27 cellular contexts compared by ENCODE assay signal in genomic region chr7:139571190-139571589, GRCh38. TPM values are rescaled to one million over a fixed set of nuclear protein-coding genes. Genes with fewer than 3 reads are reported as not detected.
"Had no signal": no experiment of that assay in that cellular context is flagged by ENCODE, and none has a peak within 500 bp of the region (broad histone marks: within the 10 kb centered on the region; RNA-seq: fewer than 3 reads in every experiment).

No MANE protein-coding gene starts in this region.

- H3K27me3 ChIP-seq: dorsolateral prefrontal cortex, esophagus squamous epithelium, gastroesophageal sphincter, pancreas, suprapubic skin, tibial nerve had no signal

- H3K4me1 ChIP-seq: esophagus squamous epithelium, gastroesophageal sphincter, pancreas, suprapubic skin, tibial nerve had no signal

- ATAC-seq: activated CD8-positive, alpha-beta T cell treated with anti-CD3 and anti-CD28 coated beads, Interleukin-2, amount 10 ng/mL, durations not matched to agents 7 days and 5 days; gastroesophageal sphincter; left colon; naive thymus-derived CD8-positive, alpha-beta T cell; pancreas; right cardiac atrium; stimulated activated effector memory CD8-positive, alpha-beta T cell treated with anti-CD3 and anti-CD28 coated beads, Interleukin-12 subunit alpha, Interleukin-12 subunit beta, amount 100 ng/mL, for 72 hours; stimulated activated naive CD8-positive, alpha-beta T cell treated with anti-CD3 and anti-CD28 coated beads, Interleukin-15, amount 100 ng/mL, for 72 hours had no signal

- H3K4me1 Mint-ChIP-seq: central memory CD8-positive, alpha-beta T cell; mesothelial cell of epicardium; stimulated activated effector memory CD8-positive, alpha-beta T cell treated with anti-CD3 and anti-CD28 coated beads, Interleukin-12 subunit alpha, Interleukin-12 subunit beta, amount 100 ng/mL, for 72 hours had no signal

- H3K27me3 Mint-ChIP-seq: activated naive CD8-positive, alpha-beta T cell treated with anti-CD3 and anti-CD28 coated beads for 36 hours; central memory CD8-positive, alpha-beta T cell; naive thymus-derived CD8-positive, alpha-beta T cell; stimulated activated naive CD8-positive, alpha-beta T cell treated with anti-CD3 and anti-CD28 coated beads, Interleukin-15, amount 100 ng/mL, for 72 hours had no signal

- H3K9me3 ChIP-seq: esophagus squamous epithelium, gastroesophageal sphincter, pancreas, suprapubic skin, tibial nerve had no signal

- H3K4me3 Mint-ChIP-seq: activated CD8-positive, alpha-beta T cell treated with anti-CD3 and anti-CD28 coated beads, Interleukin-2, amount 10 ng/mL, durations not matched to agents 7 days and 5 days; activated naive CD8-positive, alpha-beta T cell treated with anti-CD3 and anti-CD28 coated beads for 36 hours; central memory CD8-positive, alpha-beta T cell; mesothelial cell of epicardium; naive thymus-derived CD8-positive, alpha-beta T cell; stimulated activated effector memory CD8-positive, alpha-beta T cell treated with anti-CD3 and anti-CD28 coated beads, Interleukin-12 subunit alpha, Interleukin-12 subunit beta, amount 100 ng/mL, for 72 hours; stimulated activated naive CD8-positive, alpha-beta T cell treated with anti-CD3 and anti-CD28 coated beads, Interleukin-15, amount 100 ng/mL, for 72 hours had no signal

- H3K9me3 Mint-ChIP-seq: activated naive CD8-positive, alpha-beta T cell treated with anti-CD3 and anti-CD28 coated beads for 36 hours; central memory CD8-positive, alpha-beta T cell; mesothelial cell of epicardium; stimulated activated effector memory CD8-positive, alpha-beta T cell treated with anti-CD3 and anti-CD28 coated beads, Interleukin-12 subunit alpha, Interleukin-12 subunit beta, amount 100 ng/mL, for 72 hours; stimulated activated naive CD8-positive, alpha-beta T cell treated with anti-CD3 and anti-CD28 coated beads, Interleukin-15, amount 100 ng/mL, for 72 hours had no signal

- H3K27ac Mint-ChIP-seq: activated CD8-positive, alpha-beta T cell treated with anti-CD3 and anti-CD28 coated beads, Interleukin-2, amount 10 ng/mL, durations not matched to agents 7 days and 5 days; activated naive CD8-positive, alpha-beta T cell treated with anti-CD3 and anti-CD28 coated beads for 36 hours; mesothelial cell of epicardium; stimulated activated effector memory CD8-positive, alpha-beta T cell treated with anti-CD3 and anti-CD28 coated beads, Interleukin-12 subunit alpha, Interleukin-12 subunit beta, amount 100 ng/mL, for 72 hours; stimulated activated naive CD8-positive, alpha-beta T cell treated with anti-CD3 and anti-CD28 coated beads, Interleukin-15, amount 100 ng/mL, for 72 hours had no signal

- DNase-seq: activated CD4-positive, alpha-beta T cell treated with anti-CD3 and anti-CD28 coated beads for 1 hour; activated CD4-positive, alpha-beta T cell treated with anti-CD3 and anti-CD28 coated beads, Interleukin-2, amount 50 U/mL, for 1 hour; activated CD8-positive, alpha-beta T cell treated with anti-CD3 and anti-CD28 coated beads, Interleukin-2, amount 10 ng/mL, durations not matched to agents 7 days and 5 days; activated naive CD4-positive, alpha-beta T cell treated with Interleukin-2 at 50 U/mL for 16 hours; activated naive CD8-positive, alpha-beta T cell treated with anti-CD3 and anti-CD28 coated beads for 36 hours; activated T-cell treated with anti-CD3 and anti-CD28 coated beads, Interleukin-2, amount 50 U/mL, for 1 hour; dorsolateral prefrontal cortex; esophagus squamous epithelium; hypothalamus; left colon; naive thymus-derived CD8-positive, alpha-beta T cell; stimulated activated CD4-positive, alpha-beta T cell treated with anti-CD3 and anti-CD28 coated beads, Interleukin-1b, Interleukin-23, amount 100 ng/mL, for 48 hours; stimulated activated naive CD8-positive, alpha-beta T cell treated with anti-CD3 and anti-CD28 coated beads, Interleukin-15, amount 100 ng/mL, for 72 hours; WERI-Rb-1 had no signal

- H3K4me3 ChIP-seq: dorsolateral prefrontal cortex, esophagus squamous epithelium, gastroesophageal sphincter, pancreas, suprapubic skin, tibial nerve had no signal

- H3K27ac ChIP-seq: esophagus squamous epithelium, gastroesophageal sphincter, pancreas, suprapubic skin, tibial nerve, WERI-Rb-1 had no signal

RNA-seq across cellular contexts. Expression of gene CLEC2L, which starts 47.7 kb away (rescaled TPM):
- total RNA-seq: activated CD8-positive, alpha-beta T cell treated with anti-CD3 and anti-CD28 coated beads, Interleukin-2, amount 10 ng/mL, durations not matched to agents 7 days and 5 days; activated naive CD8-positive, alpha-beta T cell treated with anti-CD3 and anti-CD28 coated beads for 36 hours; astrocyte; esophagus squamous epithelium; left colon; lung microvascular endothelial cell; naive thymus-derived CD8-positive, alpha-beta T cell; pancreas; pulmonary artery endothelial cell; right cardiac atrium; T-helper 2 cell treated with Interferon-gamma antibody and Interleukin-4, amounts not matched to agents 100 ng/mL and 5 ng/mL, for 36 hours had no signal
- polyA plus RNA-seq: keratinocyte; naive thymus-derived CD8-positive, alpha-beta T cell; pancreas; right cardiac atrium had no signal
